Comparison of ENCODE assay signal across 21 cellular contexts in the genomic region with DNA sequence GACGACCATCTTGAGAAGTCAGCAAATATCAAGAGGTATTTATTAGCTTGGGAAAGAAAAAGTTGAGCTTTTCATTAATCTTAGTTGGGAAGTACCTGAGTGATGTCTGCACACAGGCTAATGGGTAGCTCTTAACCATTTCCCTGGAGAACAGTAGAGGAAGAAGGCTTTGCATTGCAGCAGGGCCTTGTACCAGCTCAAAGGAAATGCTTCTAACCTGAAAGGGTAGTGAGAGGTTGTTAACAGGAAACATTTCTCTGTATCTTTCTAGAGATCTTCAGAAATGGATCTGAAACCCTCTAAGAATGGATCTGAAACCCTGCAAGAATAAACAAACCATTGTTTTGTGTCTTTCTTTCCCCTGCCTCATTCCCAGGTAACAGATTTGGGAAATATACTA.
"Had no signal": no experiment of that assay in that cellular context is flagged by ENCODE, and none has a peak within 500 bp of the region (broad histone marks: within the 10 kb centered on the region; RNA-seq: fewer than 3 reads in every experiment).

No MANE protein-coding gene starts in this region.

- H3K9me3 ChIP-seq: esophagus squamous epithelium, ovary, thoracic aorta had no signal

- H3K36me3 ChIP-seq: esophagus squamous epithelium, neural progenitor cell, ovary, spleen, thoracic aorta, upper lobe of left lung had no signal

- ATAC-seq: activated CD8-positive, alpha-beta memory T cell treated with anti-CD3 and anti-CD28 coated beads, Interleukin-2, amount 10 ng/mL, durations not matched to agents 7 days and 5 days; activated T-helper 17 cell treated with anti-CD3 and anti-CD28 coated beads, Interleukin-2, amount 50 U/mL, for 72 hours; left ventricle myocardium superior; naive thymus-derived CD4-positive, alpha-beta T cell; stimulated activated memory B cell treated with anti-CD40 and anti-IgM and Interleukin-4, amounts not matched to agents 10 μg/mL and 1 μg/mL and 100 μg/mL, for 72 hours had no signal

- H2AFZ ChIP-seq: neural progenitor cell had no signal

- H3K9ac ChIP-seq: neural progenitor cell had no signal

- DNase-seq: activated CD4-positive, alpha-beta memory T cell treated with anti-CD3 and anti-CD28 coated beads, Interleukin-2, amount 10 ng/mL, durations not matched to agents 7 days and 5 days; activated CD4-positive, alpha-beta T cell treated with anti-CD3 and anti-CD28 coated beads for 48 hours; activated CD4-positive, CD25-positive, alpha-beta regulatory T cell; activated CD8-positive, alpha-beta memory T cell treated with anti-CD3 and anti-CD28 coated beads, Interleukin-2, amount 10 ng/mL, durations not matched to agents 7 days and 5 days; activated naive CD4-positive, alpha-beta T cell; activated naive CD8-positive, alpha-beta T cell treated with anti-CD3 and anti-CD28 coated beads for 36 hours; amniotic stem cell; effector CD8-positive, alpha-beta T cell; esophagus squamous epithelium; immature natural killer cell; left ventricle myocardium superior; naive thymus-derived CD4-positive, alpha-beta T cell; ovary; spleen; stimulated activated CD4-positive, alpha-beta T cell treated with anti-CD3 and anti-CD28 coated beads, Interleukin-4, amount 100 ng/mL, for 4 hours; upper lobe of left lung had no signal

- H3K27ac Mint-ChIP-seq: activated CD4-positive, alpha-beta memory T cell treated with anti-CD3 and anti-CD28 coated beads, Interleukin-2, amount 10 ng/mL, durations not matched to agents 7 days and 5 days; activated CD8-positive, alpha-beta memory T cell treated with anti-CD3 and anti-CD28 coated beads, Interleukin-2, amount 10 ng/mL, durations not matched to agents 7 days and 5 days; activated naive CD8-positive, alpha-beta T cell treated with anti-CD3 and anti-CD28 coated beads for 36 hours; activated T-helper 17 cell treated with anti-CD3 and anti-CD28 coated beads, Interleukin-2, amount 50 U/mL, for 72 hours; immature natural killer cell; memory B cell; naive thymus-derived CD4-positive, alpha-beta T cell; neural progenitor cell; stimulated activated memory B cell treated with anti-CD40 and anti-IgM and Interleukin-4, amounts not matched to agents 10 μg/mL and 1 μg/mL and 100 μg/mL, for 72 hours had no signal

- H3K36me3 Mint-ChIP-seq: activated CD8-positive, alpha-beta memory T cell treated with anti-CD3 and anti-CD28 coated beads, Interleukin-2, amount 10 ng/mL, durations not matched to agents 7 days and 5 days; activated naive CD8-positive, alpha-beta T cell treated with anti-CD3 and anti-CD28 coated beads for 36 hours; immature natural killer cell; memory B cell; naive thymus-derived CD4-positive, alpha-beta T cell; neural progenitor cell; stimulated activated memory B cell treated with anti-CD40 and anti-IgM and Interleukin-4, amounts not matched to agents 10 μg/mL and 1 μg/mL and 100 μg/mL, for 72 hours had no signal

- H3K9me3 Mint-ChIP-seq: activated CD4-positive, alpha-beta memory T cell treated with anti-CD3 and anti-CD28 coated beads, Interleukin-2, amount 10 ng/mL, durations not matched to agents 7 days and 5 days; activated naive CD8-positive, alpha-beta T cell treated with anti-CD3 and anti-CD28 coated beads for 36 hours; memory B cell; stimulated activated memory B cell treated with anti-CD40 and anti-IgM and Interleukin-4, amounts not matched to agents 10 μg/mL and 1 μg/mL and 100 μg/mL, for 72 hours had no signal

- H3K4me3 ChIP-seq: esophagus squamous epithelium, neural progenitor cell, ovary, spleen, thoracic aorta, upper lobe of left lung had no signal

- H3K27ac ChIP-seq: esophagus squamous epithelium, neural progenitor cell, ovary, spleen, thoracic aorta, upper lobe of left lung had no signal

- H3K4me1 Mint-ChIP-seq: activated CD4-positive, alpha-beta memory T cell treated with anti-CD3 and anti-CD28 coated beads, Interleukin-2, amount 10 ng/mL, durations not matched to agents 7 days and 5 days; activated CD8-positive, alpha-beta memory T cell treated with anti-CD3 and anti-CD28 coated beads, Interleukin-2, amount 10 ng/mL, durations not matched to agents 7 days and 5 days; activated naive CD8-positive, alpha-beta T cell treated with anti-CD3 and anti-CD28 coated beads for 36 hours; activated T-helper 17 cell treated with anti-CD3 and anti-CD28 coated beads, Interleukin-2, amount 50 U/mL, for 72 hours; memory B cell; naive thymus-derived CD4-positive, alpha-beta T cell; stimulated activated memory B cell treated with anti-CD40 and anti-IgM and Interleukin-4, amounts not matched to agents 10 μg/mL and 1 μg/mL and 100 μg/mL, for 72 hours had no signal

- H3K27me3 ChIP-seq: esophagus squamous epithelium, neural progenitor cell, ovary, spleen, upper lobe of left lung had no signal

- H3K4me1 ChIP-seq: spleen, upper lobe of left lung had no signal

- H3K4me2 ChIP-seq: neural progenitor cell had no signal

- H3K4me3 Mint-ChIP-seq: activated CD4-positive, alpha-beta memory T cell treated with anti-CD3 and anti-CD28 coated beads, Interleukin-2, amount 10 ng/mL, durations not matched to agents 7 days and 5 days; activated CD8-positive, alpha-beta memory T cell treated with anti-CD3 and anti-CD28 coated beads, Interleukin-2, amount 10 ng/mL, durations not matched to agents 7 days and 5 days; activated naive CD8-positive, alpha-beta T cell treated with anti-CD3 and anti-CD28 coated beads for 36 hours; activated T-helper 17 cell treated with anti-CD3 and anti-CD28 coated beads, Interleukin-2, amount 50 U/mL, for 72 hours; immature natural killer cell; memory B cell; naive thymus-derived CD4-positive, alpha-beta T cell; neural progenitor cell; stimulated activated memory B cell treated with anti-CD40 and anti-IgM and Interleukin-4, amounts not matched to agents 10 μg/mL and 1 μg/mL and 100 μg/mL, for 72 hours had no signal

- H3K27me3 Mint-ChIP-seq: activated CD4-positive, alpha-beta memory T cell treated with anti-CD3 and anti-CD28 coated beads, Interleukin-2, amount 10 ng/mL, durations not matched to agents 7 days and 5 days; activated CD8-positive, alpha-beta memory T cell treated with anti-CD3 and anti-CD28 coated beads, Interleukin-2, amount 10 ng/mL, durations not matched to agents 7 days and 5 days; activated naive CD8-positive, alpha-beta T cell treated with anti-CD3 and anti-CD28 coated beads for 36 hours; stimulated activated memory B cell treated with anti-CD40 and anti-IgM and Interleukin-4, amounts not matched to agents 10 μg/mL and 1 μg/mL and 100 μg/mL, for 72 hours had no signal
